ENCODE assay signal across 1 cellular context in the genomic region with DNA sequence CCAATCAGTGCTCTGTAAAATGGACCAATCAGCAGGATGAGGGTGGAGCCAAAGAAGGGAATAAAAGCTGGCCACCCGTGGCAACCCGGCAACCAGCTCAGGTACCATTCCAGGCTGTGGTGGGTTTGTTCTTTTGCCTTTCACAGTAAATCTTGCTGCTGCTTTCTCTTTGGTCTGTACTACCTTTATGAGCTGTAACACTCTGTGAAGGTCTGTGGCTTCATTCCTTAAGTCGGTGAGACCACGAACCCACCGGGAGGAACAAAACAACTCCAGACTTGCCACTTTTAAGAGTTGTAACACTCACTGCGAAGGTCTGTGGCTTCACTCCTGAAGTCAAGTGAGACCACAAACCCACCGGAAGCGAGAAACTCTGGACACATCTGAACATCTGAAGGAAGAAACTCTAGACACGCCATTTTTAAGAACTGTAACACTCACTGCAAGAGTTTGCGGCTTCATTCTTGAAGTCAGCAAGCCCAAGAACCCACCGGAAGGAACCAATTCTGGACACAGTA.
TF ChIP-seq lines count a peak whose summit lies in the region.

No MANE protein-coding gene starts in this region.

TF ChIP-seq in SK-N-SH treated with all-trans-retinoic acid at 6 μM for 48 hours, 23 proteins besides CTCF, POLR2A, EP300 and RAD21 (continued from another document):
- TF ChIP-seq TOX (CRISPR knock-in tag; IDR thresholded peaks at IDR 0.05; ENCODE audit: borderline replicate concordance): no peak
- no peak for TF ChIP-seq BACH2 (CRISPR knock-in tag; IDR thresholded peaks at IDR 0.05; ENCODE audit: borderline replicate concordance)
- no peak for TF ChIP-seq ZFP3 (CRISPR knock-in tag; IDR thresholded peaks at IDR 0.05)
- TF ChIP-seq RARB (CRISPR knock-in tag; IDR thresholded peaks at IDR 0.05): no peak
- no peak for TF ChIP-seq ZNF8 (CRISPR knock-in tag; IDR thresholded peaks at IDR 0.05)
